Comparison of ENCODE assay signal across 9 cellular contexts in genomic region chr22:23278883-23279675, GRCh38.
DNase-seq lines count a peak whose midpoint lies in the region; ATAC-seq and TF ChIP-seq lines count a peak whose summit lies in the region.
"Had no signal": no experiment of that assay in that cellular context is flagged by ENCODE, and none has a peak within 500 bp of the region (broad histone marks: within the 10 kb centered on the region; RNA-seq: fewer than 3 reads in every experiment).

No MANE protein-coding gene starts in this region.

- no peak for TF ChIP-seq CTCF in H9 (conservative IDR thresholded peaks at IDR 0.05)
- no peak for TF ChIP-seq CTCF in PC-9 (conservative IDR thresholded peaks at IDR 0.05)
- TF ChIP-seq CTCF in esophagus squamous epithelium (IDR thresholded peaks at IDR 0.05): no peak
- no peak for TF ChIP-seq CTCF in progenitor cell of endocrine pancreas (IDR thresholded peaks at IDR 0.05; ENCODE audit: unreplicated experiment)

- intact Hi-C loops in PC-9 (cut with micrococcal nuclease; ENCODE audit: unreplicated experiment) (no loop called here), esophagus squamous epithelium (cut with DNase I) (no loop called here)

- no peak overlapping the region for H2BK120ac ChIP-seq in H9 (ENCODE audit: low read depth, low read length, poor library complexity, severe bottlenecking)

- H4K91ac ChIP-seq in H9 (ENCODE audit: insufficient read length, low read depth, low read length): no peak overlapping the region

- WGBS in H9 (ENCODE audit: extremely low coverage, insufficient read length, low lambda C conversion rate): no CpG with 5 or more reads among the region's 11 CpGs
- WGBS in esophagus squamous epithelium, 2 donors: 34 to 40% methylated on average over 10 to 11 of the region's 11 CpGs

- H2BK15ac ChIP-seq in H9 (ENCODE audit: low read depth, low read length): no peak overlapping the region

- H3K56ac ChIP-seq in H9 (ENCODE audit: insufficient read length, low read depth, low read length): no peak overlapping the region

- H3K36me3 ChIP-seq in PC-9 (ENCODE audit: low read depth) (no peaks in the 10 kb centered on the region), esophagus squamous epithelium (peaks cover 8 to 77% (median 9%) of the 10 kb centered on the region in 3 donors)

- H3K79me2 ChIP-seq in H9 (ENCODE audit: insufficient read depth, low read length) (no peaks in the 10 kb centered on the region), PC-9 (ENCODE audit: low read depth) (0 out of 2 replicates have a peak, but pooled peaks cover 11% of the 10 kb centered on the region)

- H2BK20ac ChIP-seq in H9 (ENCODE audit: low read depth, low read length, poor library complexity, severe bottlenecking): no peak overlapping the region

- H2BK5ac ChIP-seq in H9 (ENCODE audit: insufficient read length, low read length): no peak overlapping the region

- H3K4me1 ChIP-seq in H9 (ENCODE audit: insufficient read depth, low read length) (no peaks in the 10 kb centered on the region), PC-9 (replicated peaks; ENCODE audit: insufficient read depth) (peaks cover 18% of the 10 kb centered on the region), esophagus squamous epithelium (peaks cover 28 to 70% (median 49%) of the 10 kb centered on the region in 3 donors)

- H3K23me2 ChIP-seq in H9 (ENCODE audit: insufficient read length, low read depth, low read length, poor library complexity, severe bottlenecking): no peaks in the 10 kb centered on the region

- H3K9ac ChIP-seq in H9 (ENCODE audit: extremely low read depth, insufficient read length, low read length): no peak overlapping the region

- H3K27me3 ChIP-seq in H9 (ENCODE audit: insufficient read depth, low read length) (no peaks in the 10 kb centered on the region), PC-9 (ENCODE audit: insufficient read depth, low read depth) (no peaks in the 10 kb centered on the region), esophagus squamous epithelium (no peaks in the 10 kb centered on the region)

- BruUV-seq in PC-9 (replicated peaks; lab: Mats Ljungman, UMichigan): no TSS peak

- H3K4me1 Mint-ChIP-seq in H9 (0 out of 4 replicates have a peak, but pooled peaks cover 0 to 2% of the 10 kb centered on the region in 2 experiments), progenitor cell of endocrine pancreas (ENCODE audit: low read depth) (no peaks in the 10 kb centered on the region)
- peaks cover 18% of the 10 kb centered on the region for H3K4me1 Mint-ChIP-seq in stimulated activated memory B cell treated with anti-CD40 and anti-IgM and Interleukin-4, amounts not matched to agents 10 μg/mL and 1 μg/mL and 100 μg/mL, for 72 hours

- POLR2A ChIA-PET in PC-9 (lab: Charles Lee; ENCODE audit: unreplicated experiment): interaction anchor here (0.6 to 1.0 kb wide), 3 partner anchors 34 to 100 kb away, joined by 3 to 5 read pairs (median 4); no protein-coding TSS in a partner anchor

- no peaks in the 10 kb centered on the region for H4K20me1 ChIP-seq in H9 (ENCODE audit: control insufficient read depth, insufficient read depth, insufficient read length)
- peaks cover 2% of the 10 kb centered on the region; the same call in 1 of the 2 replicates for H4K20me1 ChIP-seq in PC-9 (ENCODE audit: insufficient read depth)

- H3K4me2 ChIP-seq in H9 (ENCODE audit: insufficient read depth, insufficient read length, low read length) (no peak overlapping the region), PC-9 (no peak overlapping the region)

- H3K36me3 Mint-ChIP-seq in H9 (ENCODE audit: insufficient read depth in 1 of 3, low read depth in 3 of 3) (peaks cover 9 to 58% (median 53%) of the 10 kb centered on the region in 3 experiments; a peak in 6 of 7 replicates), progenitor cell of endocrine pancreas (ENCODE audit: insufficient read depth) (peaks cover 5% of the 10 kb centered on the region)
- H3K36me3 Mint-ChIP-seq in stimulated activated memory B cell treated with anti-CD40 and anti-IgM and Interleukin-4, amounts not matched to agents 10 μg/mL and 1 μg/mL and 100 μg/mL, for 72 hours: peaks cover 14% of the 10 kb centered on the region

- no peaks in the 10 kb centered on the region for H3K9me3 ChIP-seq in H9 (ENCODE audit: control insufficient read depth, low read depth, low read length)
- H3K9me3 ChIP-seq in PC-9 (ENCODE audit: insufficient read depth, low read depth): no peaks in the 10 kb centered on the region
- H3K9me3 ChIP-seq in esophagus squamous epithelium: no peaks in the 10 kb centered on the region

- H3K4me3 ChIP-seq in PC-9 (no peak overlapping the region), esophagus squamous epithelium (no peak overlapping the region)

- no peak overlapping the region for H3K23ac ChIP-seq in H9 (ENCODE audit: insufficient read length, low read depth, low read length)

- no peak for ATAC-seq in stimulated activated memory B cell treated with anti-CD40 and anti-IgM and Interleukin-4, amounts not matched to agents 10 μg/mL and 1 μg/mL and 100 μg/mL, for 72 hours
- no peak for ATAC-seq in HG03196 (IDR thresholded peaks at IDR 0.05; ENCODE audit: unreplicated experiment)

- DNase-seq in H9 (no peak), PC-9 (peak; percentile 61 to 69), esophagus squamous epithelium (lab: John Stamatoyannopoulos, UW) (no peak), progenitor cell of endocrine pancreas (ENCODE audit: low spot score, unreplicated experiment) (no peak), DMS 273 (lab: John Stamatoyannopoulos, UW; ENCODE audit: unreplicated experiment) (no peak), NCI-H2171 treated with DMSO at 0.1 percent for 48 hours (lab: John Stamatoyannopoulos, UW) (no peak)
- DNase-seq: T-helper 9 cell had no signal

- no peak for TF ChIP-seq POLR2A in esophagus squamous epithelium (IDR thresholded peaks at IDR 0.05)

- H3T11ph ChIP-seq in H9 (ENCODE audit: low read length): no peak overlapping the region

- no peaks in the 10 kb centered on the region for H3K9me2 ChIP-seq in PC-9 (ENCODE audit: insufficient read depth)

- no peaks in the 10 kb centered on the region; a peak in 1 of 5 replicates for H3K9me3 Mint-ChIP-seq in H9
- H3K9me3 Mint-ChIP-seq in progenitor cell of endocrine pancreas (ENCODE audit: low read depth): no peaks in the 10 kb centered on the region
- no peaks in the 10 kb centered on the region for H3K9me3 Mint-ChIP-seq in stimulated activated memory B cell treated with anti-CD40 and anti-IgM and Interleukin-4, amounts not matched to agents 10 μg/mL and 1 μg/mL and 100 μg/mL, for 72 hours

- H2BK12ac ChIP-seq in H9 (ENCODE audit: insufficient read length, low read depth, low read length): no peak overlapping the region

- no peaks in the 10 kb centered on the region for H3K27me3 Mint-ChIP-seq in H9 (ENCODE audit: low read depth)
- no peaks in the 10 kb centered on the region for H3K27me3 Mint-ChIP-seq in progenitor cell of endocrine pancreas
- no peaks in the 10 kb centered on the region for H3K27me3 Mint-ChIP-seq in stimulated activated memory B cell treated with anti-CD40 and anti-IgM and Interleukin-4, amounts not matched to agents 10 μg/mL and 1 μg/mL and 100 μg/mL, for 72 hours

- CTCF ChIA-PET in PC-9 (lab: Charles Lee): interaction anchor here (0.5 to 1.1 kb wide), 4 partner anchors 18 to 107 kb away, joined by 3 to 14 read pairs (median 3); no protein-coding TSS in a partner anchor

- H3K27ac Mint-ChIP-seq in H9 (peak overlapping the region in 2 of 3 experiments; percentile 52 to 88; a peak in 3 of 7 replicates), progenitor cell of endocrine pancreas (peak overlapping the region; percentile 73)
- H3K27ac Mint-ChIP-seq in stimulated activated memory B cell treated with anti-CD40 and anti-IgM and Interleukin-4, amounts not matched to agents 10 μg/mL and 1 μg/mL and 100 μg/mL, for 72 hours: no peak overlapping the region

- no peak overlapping the region for H3K18ac ChIP-seq in H9 (ENCODE audit: insufficient read length, low read depth, low read length)

- H3K27ac ChIP-seq in H9 (ENCODE audit: insufficient read length, low read depth, low read length) (no peak overlapping the region), PC-9 (no peak overlapping the region), esophagus squamous epithelium (peak overlapping the region; percentile 84 to 90 (median 85))

- H3K4me3 Mint-ChIP-seq in H9: no peak overlapping the region
- H3K4me3 Mint-ChIP-seq in progenitor cell of endocrine pancreas (ENCODE audit: low read depth): no peak overlapping the region
- no peak overlapping the region for H3K4me3 Mint-ChIP-seq in stimulated activated memory B cell treated with anti-CD40 and anti-IgM and Interleukin-4, amounts not matched to agents 10 μg/mL and 1 μg/mL and 100 μg/mL, for 72 hours

- no peak overlapping the region for H4K5ac ChIP-seq in H9 (ENCODE audit: insufficient read length, low read depth, low read length)

- H3K14ac ChIP-seq in H9 (ENCODE audit: insufficient read depth, low read length): no peak overlapping the region

- no peak overlapping the region for H4K8ac ChIP-seq in H9 (replicated peaks; ENCODE audit: insufficient read length, low read depth, low read length)

- H2AFZ ChIP-seq in H9 (ENCODE audit: low read length): no peak overlapping the region
- no peak overlapping the region for H2AFZ ChIP-seq in PC-9

- H2AK5ac ChIP-seq in H9 (ENCODE audit: insufficient read length, low read length): no peak overlapping the region

- H3K4ac ChIP-seq in H9 (ENCODE audit: low read depth, low read length): no peak overlapping the region

- peaks cover 23% of the 10 kb centered on the region; the same call in 1 of the 2 replicates for H3F3A ChIP-seq in PC-9 (ENCODE audit: insufficient read depth, low read depth)

- no peaks in the 10 kb centered on the region for H3K79me1 ChIP-seq in H9 (ENCODE audit: insufficient read depth, low read depth, low read length, poor library complexity, severe bottlenecking)

Comparison
In these comparisons a context has a peak if more than half of its experiments do, and no peak if none do; other contexts are left out.
1. DNase-seq: peak in PC-9 (2 of 2); none in H9 (single experiment), esophagus squamous epithelium (single experiment), progenitor cell of endocrine pancreas (single experiment), DMS 273 (single experiment) and NCI-H2171 treated with DMSO at 0.1 percent for 48 hours (single experiment).
2. H3K27ac ChIP-seq: peak in esophagus squamous epithelium (4 of 4); none in H9 (single experiment) and PC-9 (single experiment).